ENCODE assay signal across 9 cellular contexts in genomic region chr3:81485444-81485865, GRCh38.
DNase-seq lines count a peak whose midpoint lies in the region; ATAC-seq, FAIRE-seq and TF ChIP-seq lines count a peak whose summit lies in the region.
"Had no signal": no experiment of that assay in that cellular context is flagged by ENCODE, and none has a peak within 500 bp of the region (broad histone marks: within the 10 kb centered on the region; RNA-seq: fewer than 3 reads in every experiment).

No MANE protein-coding gene starts in this region.

- no peak for DNase-seq in chondrocyte (ENCODE audit: low spot score)
- no peak for DNase-seq in CD8-positive, alpha-beta T cell
- DNase-seq in T-helper 1 cell = no peak
- no peak for DNase-seq in progenitor cell of endocrine pancreas (ENCODE audit: low spot score, unreplicated experiment)
- DNase-seq in frontal cortex (ENCODE audit: low spot score in 2 of 2) = no peak

- H3K9me3 ChIP-seq in CD8-positive, alpha-beta T cell (ENCODE audit: low read length) = no peaks in the 10 kb centered on the region

- no peaks in the 10 kb centered on the region for H3K27me3 Mint-ChIP-seq in chondrocyte (ENCODE audit: low read depth)
- peaks cover 2% of the 10 kb centered on the region for H3K27me3 Mint-ChIP-seq in CD8-positive, alpha-beta T cell (ENCODE audit: low read depth)
- H3K27me3 Mint-ChIP-seq in progenitor cell of endocrine pancreas = no peaks in the 10 kb centered on the region

- peak overlapping the region; percentile 30 for H3K4me3 ChIP-seq in rectal smooth muscle tissue (ENCODE audit: low read length)
- H3K4me3 ChIP-seq in CD8-positive, alpha-beta T cell (ENCODE audit: low read depth, low read length) = no peak overlapping the region

- H3K4me3 Mint-ChIP-seq in chondrocyte (ENCODE audit: unreplicated experiment) = no peak overlapping the region
- no peak overlapping the region for H3K4me3 Mint-ChIP-seq in CD8-positive, alpha-beta T cell
- H3K4me3 Mint-ChIP-seq in progenitor cell of endocrine pancreas (ENCODE audit: low read depth) = no peak overlapping the region

- no peak for TF ChIP-seq CTCF in chondrocyte (IDR thresholded peaks at IDR 0.05)
- TF ChIP-seq CTCF in CD8-positive, alpha-beta T cell (IDR thresholded peaks at IDR 0.05) = no peak
- TF ChIP-seq CTCF in progenitor cell of endocrine pancreas (IDR thresholded peaks at IDR 0.05; ENCODE audit: unreplicated experiment) = no peak

- H3K4me1 ChIP-seq in rectal smooth muscle tissue (ENCODE audit: control insufficient read depth, insufficient read depth, low read length) = peaks cover 6% of the 10 kb centered on the region
- no peaks in the 10 kb centered on the region for H3K4me1 ChIP-seq in CD8-positive, alpha-beta T cell (ENCODE audit: insufficient read depth, low read length)
- H3K4me1 ChIP-seq: parathyroid adenoma had no signal

- H3K9ac ChIP-seq in rectal smooth muscle tissue (ENCODE audit: low read length) = no peak overlapping the region
- H3K9ac ChIP-seq: parathyroid adenoma had no signal

- intact Hi-C loops in CD8-positive, alpha-beta T cell (cut with DNase I, micrococcal nuclease) = no loop called here

- POLR2A ChIA-PET in CD8-positive, alpha-beta T cell (lab: Charles Lee) = no interaction called here

- CTCF ChIA-PET in CD8-positive, alpha-beta T cell (lab: Charles Lee) = interaction anchor here (0.9 kb wide), 1 partner anchor 648 kb away, joined by 3 read pairs; no protein-coding TSS in a partner anchor

- ATAC-seq in GM19438 (IDR thresholded peaks at IDR 0.05; ENCODE audit: low read depth, unreplicated experiment) (peak; percentile 97), HG03378 (IDR thresholded peaks at IDR 0.05; ENCODE audit: unreplicated experiment) (peak; percentile 98)
- no peak for ATAC-seq in CD8-positive, alpha-beta T cell

- H3K9me3 Mint-ChIP-seq in chondrocyte (ENCODE audit: low read depth) (peaks cover 3% of the 10 kb centered on the region), progenitor cell of endocrine pancreas (ENCODE audit: low read depth) (no peaks in the 10 kb centered on the region)
- peaks cover 2% of the 10 kb centered on the region for H3K9me3 Mint-ChIP-seq in CD8-positive, alpha-beta T cell

- H3K36me3 ChIP-seq in rectal smooth muscle tissue (ENCODE audit: control insufficient read depth, insufficient read depth, low read length) = no peaks in the 10 kb centered on the region
- H3K36me3 ChIP-seq in CD8-positive, alpha-beta T cell (ENCODE audit: insufficient read depth, low read length) = no peaks in the 10 kb centered on the region

- H3K27ac Mint-ChIP-seq in chondrocyte (ENCODE audit: unreplicated experiment) = peak overlapping the region; percentile 79
- H3K27ac Mint-ChIP-seq in CD8-positive, alpha-beta T cell = no peak overlapping the region
- no peak overlapping the region for H3K27ac Mint-ChIP-seq in progenitor cell of endocrine pancreas

- H3K27me3 ChIP-seq in rectal smooth muscle tissue (ENCODE audit: control insufficient read depth, insufficient read depth, low read length) = no peaks in the 10 kb centered on the region
- H3K27me3 ChIP-seq in CD8-positive, alpha-beta T cell (ENCODE audit: insufficient read depth, low read length) = no peaks in the 10 kb centered on the region

- H3K36me3 Mint-ChIP-seq in chondrocyte (ENCODE audit: low read depth) (peaks cover 3% of the 10 kb centered on the region), progenitor cell of endocrine pancreas (ENCODE audit: insufficient read depth) (peaks cover 1% of the 10 kb centered on the region)
- H3K36me3 Mint-ChIP-seq in CD8-positive, alpha-beta T cell = no peaks in the 10 kb centered on the region

- no peak for FAIRE-seq in frontal cortex (lab: Jason Lieb, UNC)

- no peak overlapping the region for H3K27ac ChIP-seq in rectal smooth muscle tissue (ENCODE audit: low read depth, low read length)
- no peak overlapping the region for H3K27ac ChIP-seq in CD8-positive, alpha-beta T cell (ENCODE audit: low read depth, low read length)
- H3K27ac ChIP-seq: parathyroid adenoma had no signal

- H3K4me1 Mint-ChIP-seq in chondrocyte (ENCODE audit: low read depth) (peaks cover 27% of the 10 kb centered on the region), progenitor cell of endocrine pancreas (ENCODE audit: low read depth) (no peaks in the 10 kb centered on the region)
- no peaks in the 10 kb centered on the region for H3K4me1 Mint-ChIP-seq in CD8-positive, alpha-beta T cell (ENCODE audit: low read depth)
